ENCODE assay signal across 31 cellular contexts in genomic region chr14:62743118-62743517, GRCh38.
DNase-seq lines count a peak whose midpoint lies in the region; ATAC-seq lines count a peak whose summit lies in the region.
"Had no signal": no experiment of that assay in that cellular context is flagged by ENCODE, and none has a peak within 500 bp of the region (broad histone marks: within the 10 kb centered on the region; RNA-seq: fewer than 3 reads in every experiment).

No MANE protein-coding gene starts in this region.

- DNase-seq in Karpas-422 (peak; percentile 62), activated gamma-delta T cell treated with Interleukin-2 at 50 U/mL for 16 hours (no peak)
- DNase-seq: 8988T; ACHN; AML-193; C1 segment of cervical spinal cord; Caco-2; Calu3; CD4-positive, alpha-beta memory T cell; CD4-positive, alpha-beta T cell; CD4-positive, CD25-positive, alpha-beta regulatory T cell; CD8-positive, alpha-beta memory T cell; CD8-positive, alpha-beta T cell; DMS 273 treated with DMSO at 0.1 percent for 48 hours; DMS153; DMS53; DMS79; DMS79 treated with DMSO at 0.1 percent for 48 hours; DND-41; EL had no signal

- H2AFZ ChIP-seq in Karpas-422 (ENCODE audit: low read length) = no peak overlapping the region

- no peaks in the 10 kb centered on the region for H3K27me3 ChIP-seq in BLaER1
- no peaks in the 10 kb centered on the region for H3K27me3 ChIP-seq in Karpas-422 (ENCODE audit: low read length)
- H3K27me3 ChIP-seq: BE2C; BLaER1 treated with 17β-estradiol and CSF1 and Interleukin-3, amounts not matched to agents 10 nM and 100 nM had no signal

- H3K9me2 ChIP-seq in Karpas-422 (replicated peaks; ENCODE audit: insufficient read depth, low read length) = no peaks in the 10 kb centered on the region

- H3K9me3 ChIP-seq in BLaER1 = no peaks in the 10 kb centered on the region
- no peaks in the 10 kb centered on the region for H3K9me3 ChIP-seq in Karpas-422 (ENCODE audit: low read length)
- H3K9me3 ChIP-seq: A549; BE2C; BLaER1 treated with 17β-estradiol and CSF1 and Interleukin-3, amounts not matched to agents 10 nM and 100 nM had no signal

- no peak overlapping the region for H3K9ac ChIP-seq in BLaER1
- no peak overlapping the region for H3K9ac ChIP-seq in Karpas-422 (ENCODE audit: low read length)
- H3K9ac ChIP-seq: BLaER1 treated with 17β-estradiol and CSF1 and Interleukin-3, amounts not matched to agents 10 nM and 100 nM had no signal

- H3K4me3 ChIP-seq in BLaER1 (no peak overlapping the region), Karpas-422 (ENCODE audit: low read length) (peak overlapping the region; percentile 21; the same call in 1 of the 2 replicates)
- H3K4me3 ChIP-seq: A549; BLaER1 treated with 17β-estradiol and CSF1 and Interleukin-3, amounts not matched to agents 10 nM and 100 nM had no signal

- no peaks in the 10 kb centered on the region for H3K79me2 ChIP-seq in Karpas-422 (ENCODE audit: low read length)

- peak; percentile 59 for ATAC-seq in GM18867 (IDR thresholded peaks at IDR 0.05; ENCODE audit: unreplicated experiment)
- peak; percentile 50 for ATAC-seq in GM18868 (IDR thresholded peaks at IDR 0.05; ENCODE audit: unreplicated experiment)
- ATAC-seq in HG03108 (IDR thresholded peaks at IDR 0.05; ENCODE audit: unreplicated experiment) = no peak
- no peak for ATAC-seq in GM18858 (IDR thresholded peaks at IDR 0.05; ENCODE audit: unreplicated experiment)
- no peak for ATAC-seq in HG02610 (IDR thresholded peaks at IDR 0.05; ENCODE audit: unreplicated experiment)
- ATAC-seq: A549; CD8-positive, alpha-beta T cell had no signal

- H4K20me1 ChIP-seq in BLaER1 (no peaks in the 10 kb centered on the region), Karpas-422 (ENCODE audit: insufficient read depth, low read depth, low read length) (no peaks in the 10 kb centered on the region)
- H4K20me1 ChIP-seq: BLaER1 treated with 17β-estradiol and CSF1 and Interleukin-3, amounts not matched to agents 10 nM and 100 nM had no signal

- H3K4me1 ChIP-seq in BLaER1 = peaks cover 10% of the 10 kb centered on the region
- peaks cover 16% of the 10 kb centered on the region for H3K4me1 ChIP-seq in Karpas-422 (ENCODE audit: low read length)
- H3K4me1 ChIP-seq: A549, BE2C, Caco-2 had no signal

- H3K36me3 ChIP-seq in BLaER1 (no peaks in the 10 kb centered on the region), Karpas-422 (ENCODE audit: insufficient read depth, low read length) (no peaks in the 10 kb centered on the region)
- H3K36me3 ChIP-seq: BE2C; BLaER1 treated with 17β-estradiol and CSF1 and Interleukin-3, amounts not matched to agents 10 nM and 100 nM had no signal

- H3K4me2 ChIP-seq in BLaER1 (peak overlapping the region; percentile 8; the same call in 1 of the 2 replicates), Karpas-422 (ENCODE audit: low read depth, low read length, poor library complexity, severe bottlenecking) (peak overlapping the region; percentile 34)
- H3K4me2 ChIP-seq: A549 had no signal

- no peak overlapping the region for H3K27ac ChIP-seq in BLaER1
- no peak overlapping the region for H3K27ac ChIP-seq in Karpas-422 (ENCODE audit: low read length)
- H3K27ac ChIP-seq: 22Rv1, A549, C4-2B had no signal

Comparison
In these comparisons a context has a peak if more than half of its experiments do, and no peak if none do; other contexts are left out.
1. ATAC-seq: peak in GM18867 (single experiment) and GM18868 (single experiment); none in HG03108 (single experiment), GM18858 (single experiment) and HG02610 (single experiment).